ENCODE assay signal across 21 cellular contexts in genomic region chr19:56149656-56150038, GRCh38. TPM values are rescaled to one million over a fixed set of nuclear protein-coding genes. Genes with fewer than 3 reads are reported as not detected.
DNase-seq lines count a peak whose midpoint lies in the region; ATAC-seq, FAIRE-seq and TF ChIP-seq lines count a peak whose summit lies in the region.
"Had no signal": no experiment of that assay in that cellular context is flagged by ENCODE, and none has a peak within 500 bp of the region (broad histone marks: within the 10 kb centered on the region; RNA-seq: fewer than 3 reads in every experiment).

No MANE protein-coding gene starts in this region.

- H3K4me3 Mint-ChIP-seq in activated CD8-positive, alpha-beta T cell treated with anti-CD3 and anti-CD28 coated beads, Interleukin-2, amount 10 ng/mL, durations not matched to agents 7 days and 5 days, result no peak overlapping the region
- no peak overlapping the region for H3K4me3 Mint-ChIP-seq in activated CD8-positive, alpha-beta T cell treated with anti-CD3 and anti-CD28 coated beads for 36 hours
- H3K4me3 Mint-ChIP-seq: CD4-positive, alpha-beta T cell had no signal

- H2BK12ac ChIP-seq in H1 (ENCODE audit: low read depth, low read length), result no peak overlapping the region

- peaks cover 35% of the 10 kb centered on the region for H3K36me3 ChIP-seq in right atrium auricular region
- peaks cover 0 to 22% (median 9%) of the 10 kb centered on the region in 4 experiments; a peak in 5 of 8 replicates for H3K36me3 ChIP-seq in H1 (ENCODE audit: control insufficient read depth in 2 of 4, insufficient read depth in 4 of 4, low read length in 3 of 4)
- peaks cover 0 to 16% of the 10 kb centered on the region in 2 donors for H3K36me3 ChIP-seq in psoas muscle (ENCODE audit: insufficient read depth in 1 of 2, low read depth in 1 of 2)
- H3K36me3 ChIP-seq in suprapubic skin, result peaks cover 32% of the 10 kb centered on the region

- no peak for DNase-seq in activated CD8-positive, alpha-beta T cell treated with anti-CD3 and anti-CD28 coated beads, Interleukin-2, amount 10 ng/mL, durations not matched to agents 7 days and 5 days
- DNase-seq in activated CD8-positive, alpha-beta T cell treated with anti-CD3 and anti-CD28 coated beads for 36 hours, result no peak
- DNase-seq in right atrium auricular region (ENCODE audit: low spot score) (no peak), cardiac septum (ENCODE audit: low spot score) (no peak), H1 (ENCODE audit: low read depth in 1 of 2, low spot score in 2 of 2) (no peak), psoas muscle (no peak), NCI-H1417 treated with DMSO at 0.1 percent for 48 hours (lab: John Stamatoyannopoulos, UW) (no peak), suprapubic skin (ENCODE audit: low spot score in 2 of 2) (no peak)
- DNase-seq: AML-193; Caco-2; CD4-positive, alpha-beta T cell had no signal

- H3K4me1 ChIP-seq in right atrium auricular region, result peaks cover 0 to 3% of the 10 kb centered on the region in 2 donors
- H3K4me1 ChIP-seq in H1 (replicated peaks in 1 of 4; ENCODE audit: control insufficient read depth in 3 of 4, insufficient read depth in 4 of 4, low read length in 3 of 4), result peaks cover 5 to 10% (median 7%) of the 10 kb centered on the region in 4 experiments; a peak in 6 of 7 replicates
- peaks cover 20% of the 10 kb centered on the region for H3K4me1 ChIP-seq in psoas muscle
- no peaks in the 10 kb centered on the region for H3K4me1 ChIP-seq in suprapubic skin
- H3K4me1 ChIP-seq: A549, Caco-2, HAP-1 had no signal

- POLR2A ChIA-PET in activated CD8-positive, alpha-beta T cell treated with anti-CD3 and anti-CD28 coated beads, Interleukin-2, amount 10 ng/mL, durations not matched to agents 7 days and 5 days (lab: Charles Lee), result no interaction called here
- POLR2A ChIA-PET in activated CD8-positive, alpha-beta T cell treated with anti-CD3 and anti-CD28 coated beads for 36 hours (lab: Charles Lee), result no interaction called here
- POLR2A ChIA-PET in H1 (lab: Charles Lee; ENCODE audit: partially characterized antibody), result interaction anchor here (1.6 kb wide), 1 partner anchor 29 kb away, joined by 4 read pairs; the partner anchor contains the start of gene ZNF787

- WGBS in H1 (ENCODE audit: extremely low coverage in 1 of 2, insufficient coverage in 1 of 2, insufficient read length in 1 of 2, insufficient replicate concordance in 2 of 2, low coverage in 1 of 2, low lambda C conversion rate in 2 of 2, missing lambda C conversion rate in 1 of 2), 2 experiments, result 93% methylated on average over 5 of the region's 5 CpGs; no CpG with 5 or more reads in 1 of the 2 experiments
- WGBS in psoas muscle, 3 donors, result 95 to 96% (median 96%) methylated on average over 5 of the region's 5 CpGs
- 92% methylated on average over 5 of the region's 5 CpGs for WGBS in suprapubic skin

- H3K27ac Mint-ChIP-seq in activated CD8-positive, alpha-beta T cell treated with anti-CD3 and anti-CD28 coated beads, Interleukin-2, amount 10 ng/mL, durations not matched to agents 7 days and 5 days, result peak overlapping the region; percentile 67
- H3K27ac Mint-ChIP-seq in activated CD8-positive, alpha-beta T cell treated with anti-CD3 and anti-CD28 coated beads for 36 hours, result no peak overlapping the region
- H3K27ac Mint-ChIP-seq: CD4-positive, alpha-beta T cell had no signal

- no peak overlapping the region for H2BK20ac ChIP-seq in H1 (ENCODE audit: low read length)

- no peak for TF ChIP-seq CTCF in activated CD8-positive, alpha-beta T cell treated with anti-CD3 and anti-CD28 coated beads for 36 hours (IDR thresholded peaks at IDR 0.05)
- no peak for TF ChIP-seq CTCF in right atrium auricular region (IDR thresholded peaks at IDR 0.05)
- TF ChIP-seq CTCF in H1 (IDR thresholded peaks at IDR 0.05; ENCODE audit: control extremely low read depth in 1 of 3, insufficient read depth in 1 of 3, low read depth in 1 of 3, low read length in 3 of 3), result no peak
- no peak for TF ChIP-seq CTCF in psoas muscle (IDR thresholded peaks at IDR 0.05)
- no peak for TF ChIP-seq CTCF in suprapubic skin (IDR thresholded peaks at IDR 0.05)

- H3K9me3 ChIP-seq in right atrium auricular region (no peaks in the 10 kb centered on the region), H1 (ENCODE audit: insufficient read depth in 2 of 2, low read depth in 1 of 2, low read length in 1 of 2) (no peaks in the 10 kb centered on the region), psoas muscle (no peaks in the 10 kb centered on the region), suprapubic skin (no peaks in the 10 kb centered on the region)
- H3K9me3 ChIP-seq: A549, Caco-2, HAP-1 had no signal

- TF ChIP-seq POLR2A in H1 (IDR thresholded peaks at IDR 0.05; ENCODE audit: control extremely low read depth in 1 of 2, low read depth in 2 of 2, low read length in 2 of 2), result no peak
- TF ChIP-seq POLR2A in suprapubic skin (IDR thresholded peaks at IDR 0.05), result no peak

- CTCF ChIA-PET in activated CD8-positive, alpha-beta T cell treated with anti-CD3 and anti-CD28 coated beads, Interleukin-2, amount 10 ng/mL, durations not matched to agents 7 days and 5 days (lab: Charles Lee), result no interaction called here
- CTCF ChIA-PET in activated CD8-positive, alpha-beta T cell treated with anti-CD3 and anti-CD28 coated beads for 36 hours (lab: Charles Lee), result no interaction called here
- CTCF ChIA-PET in H1 (lab: Charles Lee; ENCODE audit: partially characterized antibody), result no interaction called here

- TF ChIP-seq EP300 in H1 (IDR thresholded peaks at IDR 0.05; ENCODE audit: borderline replicate concordance in 1 of 2, low read depth in 2 of 2, low read length in 2 of 2) (no peak), suprapubic skin (IDR thresholded peaks at IDR 0.05) (no peak)

- no peak overlapping the region for H4K91ac ChIP-seq in H1 (replicated peaks; ENCODE audit: insufficient read length, low read length)

- peaks cover 3 to 15% of the 10 kb centered on the region in 2 experiments for H4K20me1 ChIP-seq in H1 (replicated peaks in 1 of 2; ENCODE audit: control insufficient read depth in 1 of 2, insufficient read depth in 2 of 2, low read length in 2 of 2)

- H3K79me2 ChIP-seq in H1 (ENCODE audit: control insufficient read depth in 1 of 2, insufficient read depth in 2 of 2, low read length in 2 of 2), result peaks cover 0 to 13% of the 10 kb centered on the region in 2 experiments; a peak in 2 of 4 replicates

- H3K23ac ChIP-seq in H1 (ENCODE audit: insufficient read length), result no peak overlapping the region

- no peak overlapping the region for H3K4ac ChIP-seq in H1 (replicated peaks; ENCODE audit: insufficient read length, low read depth, low read length)

- no peaks in the 10 kb centered on the region for H3K23me2 ChIP-seq in H1 (ENCODE audit: low read depth, low read length)

- no peak overlapping the region for H2AFZ ChIP-seq in H1 (ENCODE audit: low read length)

- no peak overlapping the region for H2BK15ac ChIP-seq in H1 (ENCODE audit: low read length)

- H3K79me1 ChIP-seq in H1 (ENCODE audit: low read depth, low read length), result peaks cover 6% of the 10 kb centered on the region

- peaks cover 17% of the 10 kb centered on the region for H3K4me1 Mint-ChIP-seq in activated CD8-positive, alpha-beta T cell treated with anti-CD3 and anti-CD28 coated beads, Interleukin-2, amount 10 ng/mL, durations not matched to agents 7 days and 5 days (ENCODE audit: low read depth)
- peaks cover 21% of the 10 kb centered on the region for H3K4me1 Mint-ChIP-seq in activated CD8-positive, alpha-beta T cell treated with anti-CD3 and anti-CD28 coated beads for 36 hours (ENCODE audit: low read depth)

- no peak overlapping the region for H2BK5ac ChIP-seq in H1 (ENCODE audit: low read depth, low read length)

- TF ChIP-seq RAD21 in H1 (IDR thresholded peaks at IDR 0.05 in 1 of 2, conservative IDR thresholded peaks at IDR 0.05 in 1 of 2; ENCODE audit: low read depth in 2 of 2, low read length in 2 of 2), result no peak

- no peaks in the 10 kb centered on the region for H3K27me3 ChIP-seq in right atrium auricular region
- no peaks in the 10 kb centered on the region for H3K27me3 ChIP-seq in H1 (replicated peaks in 1 of 4; ENCODE audit: control insufficient read depth in 3 of 4, extremely low read depth in 1 of 4, insufficient read depth in 3 of 4, low read length in 3 of 4)
- no peaks in the 10 kb centered on the region for H3K27me3 ChIP-seq in psoas muscle (ENCODE audit: insufficient read depth in 3 of 3, low read length in 2 of 3)
- H3K27me3 ChIP-seq in suprapubic skin, result no peaks in the 10 kb centered on the region

- no peak overlapping the region for H3K9ac ChIP-seq in H1 (replicated peaks in 1 of 4; ENCODE audit: extremely low read depth in 1 of 4, low read depth in 3 of 4, low read length in 3 of 4)

- H2BK120ac ChIP-seq in H1 (replicated peaks; ENCODE audit: low read depth, low read length), result no peak overlapping the region

- ATAC-seq in activated CD8-positive, alpha-beta T cell treated with anti-CD3 and anti-CD28 coated beads, Interleukin-2, amount 10 ng/mL, durations not matched to agents 7 days and 5 days, result no peak
- no peak for ATAC-seq in activated CD8-positive, alpha-beta T cell treated with anti-CD3 and anti-CD28 coated beads for 36 hours
- no peak for ATAC-seq in psoas muscle
- ATAC-seq: A549 had no signal

- intact Hi-C loops in activated CD8-positive, alpha-beta T cell treated with anti-CD3 and anti-CD28 coated beads for 36 hours (cut with micrococcal nuclease), result loop anchor here (10.0 kb wide), 1 partner anchor 45 kb away; no protein-coding TSS in a partner anchor
- intact Hi-C loops in cardiac septum (cut with DNase I) (loop anchor here (10.0 kb wide), 1 partner anchor 165 kb away; the partner anchor contains the start of gene ZSCAN5A), psoas muscle (cut with DNase I) (loop anchor here in 1 of 2 donors (5.0 kb wide), 1 partner anchor 42 kb away; no protein-coding TSS in a partner anchor)

- H3K36me3 Mint-ChIP-seq in activated CD8-positive, alpha-beta T cell treated with anti-CD3 and anti-CD28 coated beads, Interleukin-2, amount 10 ng/mL, durations not matched to agents 7 days and 5 days (ENCODE audit: low read depth), result peaks cover 15% of the 10 kb centered on the region
- peaks cover 15% of the 10 kb centered on the region for H3K36me3 Mint-ChIP-seq in activated CD8-positive, alpha-beta T cell treated with anti-CD3 and anti-CD28 coated beads for 36 hours (ENCODE audit: low read depth)

- no peaks in the 10 kb centered on the region for H3K9me3 Mint-ChIP-seq in activated CD8-positive, alpha-beta T cell treated with anti-CD3 and anti-CD28 coated beads, Interleukin-2, amount 10 ng/mL, durations not matched to agents 7 days and 5 days (ENCODE audit: insufficient read depth)
- H3K9me3 Mint-ChIP-seq in activated CD8-positive, alpha-beta T cell treated with anti-CD3 and anti-CD28 coated beads for 36 hours, result peaks cover 2% of the 10 kb centered on the region
- H3K9me3 Mint-ChIP-seq: CD4-positive, alpha-beta T cell had no signal

- H3K4me2 ChIP-seq in H1 (ENCODE audit: insufficient read depth in 1 of 2, low read depth in 2 of 2, low read length in 2 of 2), result no peak overlapping the region
- H3K4me2 ChIP-seq: A549 had no signal

- no peak overlapping the region for H3K56ac ChIP-seq in H1 (replicated peaks; ENCODE audit: insufficient read length, low read depth, low read length)

- no peak overlapping the region for H4K5ac ChIP-seq in H1 (ENCODE audit: insufficient read length, low read depth, low read length)

- H3K27ac ChIP-seq in right atrium auricular region (peak overlapping the region; percentile 57 to 71), H1 (ENCODE audit: low read depth, low read length) (no peak overlapping the region), psoas muscle (peak overlapping the region; percentile 67), suprapubic skin (no peak overlapping the region)
- H3K27ac ChIP-seq: 22Rv1, A549, C4-2B had no signal

- no peak overlapping the region for H4K8ac ChIP-seq in H1 (ENCODE audit: extremely low read depth, insufficient read depth, low read length)

- H3K4me3 ChIP-seq in right atrium auricular region, result no peak overlapping the region
- no peak overlapping the region for H3K4me3 ChIP-seq in H1 (ENCODE audit: extremely low read depth in 1 of 4, insufficient read depth in 2 of 4, low read depth in 3 of 4, low read length in 4 of 4)
- H3K4me3 ChIP-seq in psoas muscle, result no peak overlapping the region
- no peak overlapping the region for H3K4me3 ChIP-seq in suprapubic skin
- H3K4me3 ChIP-seq: A549, HAP-1 had no signal

- FAIRE-seq in H1 (lab: Jason Lieb, UNC), result no peak
- FAIRE-seq: A549, D721Med, G401.6, GM12891, GM19239 had no signal

- no peaks in the 10 kb centered on the region for H3K27me3 Mint-ChIP-seq in activated CD8-positive, alpha-beta T cell treated with anti-CD3 and anti-CD28 coated beads, Interleukin-2, amount 10 ng/mL, durations not matched to agents 7 days and 5 days (ENCODE audit: low read depth)
- no peaks in the 10 kb centered on the region for H3K27me3 Mint-ChIP-seq in activated CD8-positive, alpha-beta T cell treated with anti-CD3 and anti-CD28 coated beads for 36 hours
- H3K27me3 Mint-ChIP-seq: CD4-positive, alpha-beta T cell had no signal

- H3K18ac ChIP-seq in H1 (ENCODE audit: extremely low read depth, low read length), result no peak overlapping the region

- H3K14ac ChIP-seq in H1 (ENCODE audit: insufficient read length), result no peak overlapping the region

- H2AK5ac ChIP-seq in H1 (ENCODE audit: low read depth, low read length), result peak overlapping the region; percentile 42; the same call in 1 of the 2 replicates

RNA-seq across cellular contexts. Expression of gene ZNF444, which starts 8.6 kb away (rescaled TPM):
- total RNA-seq in activated CD8-positive, alpha-beta T cell treated with anti-CD3 and anti-CD28 coated beads, Interleukin-2, amount 10 ng/mL, durations not matched to agents 7 days and 5 days, result 10 to 100 TPM; 29.3 to 30.1 TPM
- total RNA-seq in activated CD8-positive, alpha-beta T cell treated with anti-CD3 and anti-CD28 coated beads for 36 hours, result 10 to 100 TPM; 25.3 to 35.2 TPM
- total RNA-seq in right atrium auricular region, result 10 to 100 TPM; 26.1 to 30.9 TPM
- 22.9 TPM for total RNA-seq in cardiac septum
- total RNA-seq in H1 (2021; fragmentation: NEBNext Ultra II Directional; extraction: Animal tissue kit (Norgen Biotek cat#: 25700)), result 46.9 and 49.5 TPM in 2 replicates
- polyA plus RNA-seq in H1 (2011; rRNA removed), result 54.5 and 87.3 TPM in 2 replicates
- 52.7 TPM for polyA plus RNA-seq in H1 (2011; cell fraction: cytosol; rRNA removed)
- polyA plus RNA-seq in H1 (2011; cell fraction: nucleus; rRNA removed), result 82.7 TPM
- polyA plus RNA-seq in H1 (2012, experiment 1 of 2), result 29.2 to 41.5 TPM (median 39.9 TPM) in 4 replicates
- 29.3 TPM for polyA plus RNA-seq in H1 (2012, experiment 2 of 2)
- 29.2 TPM for polyA plus RNA-seq in H1 (2013, experiment 1 of 2)
- polyA plus RNA-seq in H1 (2013, experiment 2 of 2), result 27.9 TPM
- polyA minus RNA-seq in H1 (2011; rRNA and poly(A)+ RNA removed), result 4.0 and 7.3 TPM in 2 replicates
- 20.0 TPM for polyA minus RNA-seq in H1 (2011; cell fraction: cytosol; rRNA and poly(A)+ RNA removed)
- 22.2 TPM for polyA minus RNA-seq in H1 (2011; cell fraction: nucleus; rRNA and poly(A)+ RNA removed)
- 10 to 100 TPM; 12.0 to 20.6 (median 16.6) TPM for total RNA-seq in psoas muscle
- polyA plus RNA-seq in psoas muscle, result 10 to 100 TPM; 14.1 to 22.4 (median 14.7) TPM
- 10 to 100 TPM; 12.9 to 34.8 (median 21.2) TPM for total RNA-seq in suprapubic skin

RNA-seq across cellular contexts. Expression of gene GALP, which starts 26.2 kb away (rescaled TPM):
- not detected for total RNA-seq in activated CD8-positive, alpha-beta T cell treated with anti-CD3 and anti-CD28 coated beads, Interleukin-2, amount 10 ng/mL, durations not matched to agents 7 days and 5 days
- not detected for total RNA-seq in activated CD8-positive, alpha-beta T cell treated with anti-CD3 and anti-CD28 coated beads for 36 hours
- total RNA-seq in right atrium auricular region (not detected), cardiac septum (not detected), psoas muscle (not detected), suprapubic skin (not detected)
- not detected in 2 replicates for total RNA-seq in H1 (2021; fragmentation: NEBNext Ultra II Directional; extraction: Animal tissue kit (Norgen Biotek cat#: 25700))
- polyA plus RNA-seq in H1 (2011; rRNA removed) (0.14 and 0.19 TPM in 2 replicates), psoas muscle (not detected)
- polyA plus RNA-seq in H1 (2011; cell fraction: cytosol; rRNA removed), result not detected
- polyA plus RNA-seq in H1 (2011; cell fraction: nucleus; rRNA removed), result not detected
- not detected in 4 replicates for polyA plus RNA-seq in H1 (2012, experiment 1 of 2)
- not detected for polyA plus RNA-seq in H1 (2012, experiment 2 of 2)
- not detected for polyA plus RNA-seq in H1 (2013, experiment 1 of 2)
- not detected for polyA plus RNA-seq in H1 (2013, experiment 2 of 2)
- not detected in 2 replicates for polyA minus RNA-seq in H1 (2011; rRNA and poly(A)+ RNA removed)
- polyA minus RNA-seq in H1 (2011; cell fraction: cytosol; rRNA and poly(A)+ RNA removed), result not detected
- not detected for polyA minus RNA-seq in H1 (2011; cell fraction: nucleus; rRNA and poly(A)+ RNA removed)
- total RNA-seq: Caco-2; CD4-positive, alpha-beta T cell had no signal
- polyA plus RNA-seq: A549, BJ had no signal

RNA-seq across cellular contexts. Expression of gene ZNF787, which starts 28.6 kb away (rescaled TPM):
- total RNA-seq in activated CD8-positive, alpha-beta T cell treated with anti-CD3 and anti-CD28 coated beads, Interleukin-2, amount 10 ng/mL, durations not matched to agents 7 days and 5 days, result 10 to 100 TPM; 30.4 to 31.3 TPM
- 10 to 100 TPM; 24.2 to 25.8 TPM for total RNA-seq in activated CD8-positive, alpha-beta T cell treated with anti-CD3 and anti-CD28 coated beads for 36 hours
- total RNA-seq in right atrium auricular region (10 to 100 TPM in 1 of 2 donors, 1 to 10 TPM in 1; 6.0 to 11.8 TPM), cardiac septum (29.5 TPM), psoas muscle (10 to 100 TPM; 33.3 to 62.7 (median 54.2) TPM), suprapubic skin (10 to 100 TPM in 3 of 4 donors, 1 to 10 TPM in 1; 9.6 to 16.3 (median 14.3) TPM)
- total RNA-seq in H1 (2021; fragmentation: NEBNext Ultra II Directional; extraction: Animal tissue kit (Norgen Biotek cat#: 25700)), result 56.0 and 57.3 TPM in 2 replicates
- polyA plus RNA-seq in H1 (2011; rRNA removed) (19.7 and 37.8 TPM in 2 replicates), psoas muscle (10 to 100 TPM; 27.3 to 56.6 (median 49.1) TPM)
- 31.1 TPM for polyA plus RNA-seq in H1 (2011; cell fraction: cytosol; rRNA removed)
- 44.7 TPM for polyA plus RNA-seq in H1 (2011; cell fraction: nucleus; rRNA removed)
- polyA plus RNA-seq in H1 (2012, experiment 1 of 2), result 24.6 to 37.3 TPM (median 32.1 TPM) in 4 replicates
- 26.0 TPM for polyA plus RNA-seq in H1 (2012, experiment 2 of 2)
- polyA plus RNA-seq in H1 (2013, experiment 1 of 2), result 35.4 TPM
- 34.1 TPM for polyA plus RNA-seq in H1 (2013, experiment 2 of 2)
- 7.3 and 7.9 TPM in 2 replicates for polyA minus RNA-seq in H1 (2011; rRNA and poly(A)+ RNA removed)
- polyA minus RNA-seq in H1 (2011; cell fraction: cytosol; rRNA and poly(A)+ RNA removed), result 37.4 TPM
- 25.1 TPM for polyA minus RNA-seq in H1 (2011; cell fraction: nucleus; rRNA and poly(A)+ RNA removed)

RNA-seq across cellular contexts. Expression of gene ZSCAN5B, which starts 47.9 kb away (rescaled TPM):
- total RNA-seq in activated CD8-positive, alpha-beta T cell treated with anti-CD3 and anti-CD28 coated beads, Interleukin-2, amount 10 ng/mL, durations not matched to agents 7 days and 5 days, result not detected
- not detected for total RNA-seq in activated CD8-positive, alpha-beta T cell treated with anti-CD3 and anti-CD28 coated beads for 36 hours
- total RNA-seq in right atrium auricular region, result not detected
- not detected for total RNA-seq in cardiac septum
- not detected in 2 replicates for total RNA-seq in H1 (2021; fragmentation: NEBNext Ultra II Directional; extraction: Animal tissue kit (Norgen Biotek cat#: 25700))
- polyA plus RNA-seq in H1 (2011; rRNA removed), result 0.03 TPM in 1 of 2 replicates, not detected in the other
- not detected for polyA plus RNA-seq in H1 (2011; cell fraction: cytosol; rRNA removed)
- not detected for polyA plus RNA-seq in H1 (2011; cell fraction: nucleus; rRNA removed)
- not detected in 4 replicates for polyA plus RNA-seq in H1 (2012, experiment 1 of 2)
- not detected for polyA plus RNA-seq in H1 (2012, experiment 2 of 2)
- not detected for polyA plus RNA-seq in H1 (2013, experiment 1 of 2)
- polyA plus RNA-seq in H1 (2013, experiment 2 of 2), result 0.06 TPM
- polyA minus RNA-seq in H1 (2011; rRNA and poly(A)+ RNA removed), result not detected in 2 replicates
- not detected for polyA minus RNA-seq in H1 (2011; cell fraction: cytosol; rRNA and poly(A)+ RNA removed)
- polyA minus RNA-seq in H1 (2011; cell fraction: nucleus; rRNA and poly(A)+ RNA removed), result not detected
- not detected for total RNA-seq in psoas muscle
- polyA plus RNA-seq in psoas muscle, result under 1 TPM in 1 of 3 donors, not detected in 2; 0.05 TPM
- total RNA-seq in suprapubic skin, result not detected
- total RNA-seq: Caco-2; CD4-positive, alpha-beta T cell had no signal
- polyA plus RNA-seq: A549 had no signal

RNA-seq across cellular contexts. Expression of gene ZSCAN5C, which starts 52.4 kb away (rescaled TPM):
- not detected for total RNA-seq in activated CD8-positive, alpha-beta T cell treated with anti-CD3 and anti-CD28 coated beads, Interleukin-2, amount 10 ng/mL, durations not matched to agents 7 days and 5 days
- not detected for total RNA-seq in activated CD8-positive, alpha-beta T cell treated with anti-CD3 and anti-CD28 coated beads for 36 hours
- total RNA-seq in right atrium auricular region (not detected), cardiac septum (not detected), psoas muscle (not detected), suprapubic skin (not detected)
- not detected in 2 replicates for total RNA-seq in H1 (2021; fragmentation: NEBNext Ultra II Directional; extraction: Animal tissue kit (Norgen Biotek cat#: 25700))
- polyA plus RNA-seq in H1 (2011; rRNA removed) (not detected in 2 replicates), psoas muscle (not detected)
- polyA plus RNA-seq in H1 (2011; cell fraction: cytosol; rRNA removed), result not detected
- polyA plus RNA-seq in H1 (2011; cell fraction: nucleus; rRNA removed), result not detected
- polyA plus RNA-seq in H1 (2012, experiment 1 of 2), result not detected in 4 replicates
- polyA plus RNA-seq in H1 (2012, experiment 2 of 2), result not detected
- not detected for polyA plus RNA-seq in H1 (2013, experiment 1 of 2)
- polyA plus RNA-seq in H1 (2013, experiment 2 of 2), result not detected
- polyA minus RNA-seq in H1 (2011; rRNA and poly(A)+ RNA removed), result not detected in 2 replicates
- polyA minus RNA-seq in H1 (2011; cell fraction: cytosol; rRNA and poly(A)+ RNA removed), result not detected
- not detected for polyA minus RNA-seq in H1 (2011; cell fraction: nucleus; rRNA and poly(A)+ RNA removed)
- total RNA-seq: Caco-2; CD4-positive, alpha-beta T cell; H4 had no signal
- polyA plus RNA-seq: A549, BJ had no signal

Comparison
In these comparisons a context has a peak if more than half of its experiments do, and no peak if none do; other contexts are left out.
1. H3K27ac ChIP-seq: peak in right atrium auricular region (2 of 2) and psoas muscle (single experiment); none in H1 (single experiment) and suprapubic skin (single experiment).